Comparison of ENCODE assay signal across 16 cellular contexts in genomic region chr4:77036206-77036605, GRCh38. TPM values are rescaled to one million over a fixed set of nuclear protein-coding genes. Genes with fewer than 3 reads are reported as not detected.
DNase-seq lines count a peak whose midpoint lies in the region; ATAC-seq and TF ChIP-seq lines count a peak whose summit lies in the region.
"Had no signal": no experiment of that assay in that cellular context is flagged by ENCODE, and none has a peak within 500 bp of the region (broad histone marks: within the 10 kb centered on the region; RNA-seq: fewer than 3 reads in every experiment).

No MANE protein-coding gene starts in this region.

- H3K4me1 Mint-ChIP-seq in osteocyte (ENCODE audit: unreplicated experiment) (peaks cover 90% of the 10 kb centered on the region), T-cell (peaks cover 14 to 15% (median 14%) of the 10 kb centered on the region in 3 donors)

- no peak overlapping the region for H3K27ac ChIP-seq in colonic mucosa
- H3K27ac ChIP-seq: BLaER1, right atrium auricular region had no signal

- peak overlapping the region; percentile 88 for H3K27ac Mint-ChIP-seq in osteocyte (ENCODE audit: unreplicated experiment)
- no peak overlapping the region for H3K27ac Mint-ChIP-seq in T-cell
- H3K27ac Mint-ChIP-seq: activated T-cell treated with anti-CD3 and anti-CD28 coated beads, Interleukin-2, amount 50 U/mL, for 72 hours had no signal

- TF ChIP-seq CTCF in fibroblast of mammary gland (conservative IDR thresholded peaks at IDR 0.05; ENCODE audit: control insufficient read depth, insufficient read depth, low read depth, low read length) (no peak), osteocyte (IDR thresholded peaks at IDR 0.05) (no peak), colonic mucosa (IDR thresholded peaks at IDR 0.05) (no peak)

- H3K27me3 ChIP-seq in colonic mucosa = no peaks in the 10 kb centered on the region
- H3K27me3 ChIP-seq: BLaER1, right atrium auricular region had no signal

- H3K9me3 Mint-ChIP-seq in osteocyte (ENCODE audit: unreplicated experiment) (no peaks in the 10 kb centered on the region), T-cell (no peaks in the 10 kb centered on the region)
- H3K9me3 Mint-ChIP-seq: activated T-cell treated with anti-CD3 and anti-CD28 coated beads, Interleukin-2, amount 50 U/mL, for 72 hours had no signal

- intact Hi-C loops in colonic mucosa (cut with DNase I) = no loop called here

- H3K4me3 Mint-ChIP-seq in osteocyte (ENCODE audit: unreplicated experiment) (peak overlapping the region; percentile 2), T-cell (no peak overlapping the region)
- H3K4me3 Mint-ChIP-seq: activated T-cell treated with anti-CD3 and anti-CD28 coated beads, Interleukin-2, amount 50 U/mL, for 72 hours had no signal

- H3K27me3 Mint-ChIP-seq in osteocyte (ENCODE audit: unreplicated experiment) = no peaks in the 10 kb centered on the region
- no peaks in the 10 kb centered on the region for H3K27me3 Mint-ChIP-seq in T-cell

- no peaks in the 10 kb centered on the region for H3K4me1 ChIP-seq in colonic mucosa
- H3K4me1 ChIP-seq: BLaER1, right atrium auricular region had no signal

- DNase-seq in AG20443 (ENCODE audit: low spot score) (peak; percentile 83), amniotic epithelial cell (ENCODE audit: low read depth) (peak; percentile 96), fibroblast of mammary gland (ENCODE audit: low read depth) (peak; percentile 96), osteocyte (ENCODE audit: extremely low spot score, unreplicated experiment) (no peak), colonic mucosa (no peak), T-cell (no peak), iPS-NIHi7 (ENCODE audit: extremely low spot score) (no peak), DMS153 (lab: John Stamatoyannopoulos, UW) (no peak)
- DNase-seq: activated T-cell treated with anti-CD3 and anti-CD28 coated beads, Interleukin-2, amount 50 U/mL, for 72 hours; DMS 273 treated with DMSO at 0.1 percent for 48 hours; head of caudate nucleus; MV-4-11; NCI-H2081 treated with DMSO at 0.1 percent for 48 hours; NCI-H526 treated with DMSO at 0.1 percent for 48 hours had no signal

- H3K9me3 ChIP-seq in colonic mucosa = no peaks in the 10 kb centered on the region
- H3K9me3 ChIP-seq: BLaER1, right atrium auricular region had no signal

- CTCF ChIA-PET in T-cell (lab: Charles Lee) = interaction anchor here (0.6 to 0.7 kb wide), 2 partner anchors 881 to 931 kb away, joined by 3 to 9 read pairs; no protein-coding TSS in a partner anchor

- no peak for ATAC-seq in T-cell (replicated peaks in 1 of 4)
- ATAC-seq: activated T-cell treated with anti-CD3 and anti-CD28 coated beads, Interleukin-2, amount 50 U/mL, for 72 hours had no signal

- H3K9ac ChIP-seq in colonic mucosa (ENCODE audit: low read depth in 2 of 2, low read length in 2 of 2) = no peak overlapping the region
- H3K9ac ChIP-seq: BLaER1 had no signal

- H3K4me3 ChIP-seq in fibroblast of mammary gland (ENCODE audit: control insufficient read depth, low read depth, low read length) = no peak overlapping the region
- H3K4me3 ChIP-seq in colonic mucosa = no peak overlapping the region
- H3K4me3 ChIP-seq: BLaER1, right atrium auricular region had no signal

- peaks cover under 1% of the 10 kb centered on the region for H3K36me3 ChIP-seq in colonic mucosa

- POLR2A ChIA-PET in T-cell (lab: Charles Lee) = interaction anchor here (0.5 to 1.0 kb wide), 2 partner anchors 37 to 124 kb away, joined by 3 to 4 read pairs; no protein-coding TSS in a partner anchor

- peaks cover 63% of the 10 kb centered on the region for H3K36me3 Mint-ChIP-seq in osteocyte (ENCODE audit: unreplicated experiment)
- peaks cover 34% of the 10 kb centered on the region for H3K36me3 Mint-ChIP-seq in T-cell

RNA-seq across cellular contexts. Expression of gene CCNI, which starts 39.6 kb away (rescaled TPM):
- 320 and 329 TPM in 2 replicates for total RNA-seq in osteocyte
- total RNA-seq in colonic mucosa = 100 to 1,000 TPM; 159 to 260 TPM
- total RNA-seq in T-cell = 100 to 1,000 TPM; 229 to 359 (median 256) TPM

Comparison
In these comparisons a context has a peak if more than half of its experiments do, and no peak if none do; other contexts are left out.
1. DNase-seq: peak in AG20443 (single experiment), amniotic epithelial cell (single experiment) and fibroblast of mammary gland (single experiment); none in osteocyte (single experiment), colonic mucosa (single experiment), T-cell (0 of 34), iPS-NIHi7 (single experiment) and DMS153 (single experiment).